In genomic region chr2:142025394-142025793, GRCh38 we compare ENCODE assay signal across 26 cellular contexts.
"Had no signal": no experiment of that assay in that cellular context is flagged by ENCODE, and none has a peak within 500 bp of the region (broad histone marks: within the 10 kb centered on the region; RNA-seq: fewer than 3 reads in every experiment).

No MANE protein-coding gene starts in this region.

- H3K4me1 ChIP-seq: colonic mucosa, esophagus squamous epithelium, gastrocnemius medialis, heart right ventricle, left lung, lower lobe of right lung had no signal

- H3K36me3 ChIP-seq: colonic mucosa, esophagus squamous epithelium, gastrocnemius medialis, heart right ventricle, left lung, lower lobe of right lung had no signal

- H3K9me3 ChIP-seq: colonic mucosa, esophagus squamous epithelium, gastrocnemius medialis, heart right ventricle, left lung, lower lobe of right lung, mucosa of descending colon had no signal

- H3K27ac ChIP-seq: colonic mucosa, epithelial cell of prostate, esophagus squamous epithelium, gastrocnemius medialis, heart right ventricle, left lung, lower lobe of right lung had no signal

- H3K4me3 ChIP-seq: colonic mucosa, esophagus squamous epithelium, gastrocnemius medialis, heart right ventricle, left lung, lower lobe of right lung, mucosa of descending colon had no signal

- DNase-seq: colonic mucosa; cortex of kidney; effector CD8-positive, alpha-beta T cell; effector memory CD8-positive, alpha-beta T cell; erythroblast; esophagus squamous epithelium; foreskin fibroblast; foreskin melanocyte; gastrocnemius medialis; glutamatergic neuron; head of caudate nucleus; heart right ventricle; hippocampal formation; left cardiac atrium; left lung; left ventricle myocardium superior; lower lobe of right lung; mesenchymal stem cell; mucosa of descending colon; naive B cell; naive thymus-derived CD8-positive, alpha-beta T cell had no signal

- ATAC-seq: effector memory CD8-positive, alpha-beta T cell; esophagus mucosa; gastrocnemius medialis; heart right ventricle; left cardiac atrium; left lung; left ventricle myocardium superior; lower lobe of right lung; mucosa of descending colon; naive thymus-derived CD8-positive, alpha-beta T cell had no signal

- H3K27me3 ChIP-seq: colonic mucosa, esophagus squamous epithelium, gastrocnemius medialis, heart right ventricle, left lung had no signal

- FAIRE-seq: endothelial cell of umbilical vein, islet of Langerhans, keratinocyte had no signal
